In genomic region chr5:128271859-128272446, GRCh38 we compare ENCODE assay signal across 12 cellular contexts.
DNase-seq lines count a peak whose midpoint lies in the region; ATAC-seq and TF ChIP-seq lines count a peak whose summit lies in the region.
"Had no signal": no experiment of that assay in that cellular context is flagged by ENCODE, and none has a peak within 500 bp of the region (broad histone marks: within the 10 kb centered on the region; RNA-seq: fewer than 3 reads in every experiment).

No MANE protein-coding gene starts in this region.

- WGBS in ovary, 3 donors: 75 to 83% (median 82%) methylated on average over 6 of the region's 6 CpGs

- TF ChIP-seq CTCF in cardiac muscle cell (IDR thresholded peaks at IDR 0.05; ENCODE audit: low read depth, low read length) (no peak), ovary (IDR thresholded peaks at IDR 0.05) (no peak)

- no peak for TF ChIP-seq EP300 in ovary (IDR thresholded peaks at IDR 0.05)

- H3K36me3 ChIP-seq in ACC112 (ENCODE audit: insufficient read depth, low read length) (no peaks in the 10 kb centered on the region), cardiac muscle cell (peaks cover 90% of the 10 kb centered on the region), ovary (no peaks in the 10 kb centered on the region)
- H3K36me3 ChIP-seq: BE2C, Peyer's patch had no signal

- H3K4me3 ChIP-seq in ACC112 (ENCODE audit: low read depth, low read length) (no peak overlapping the region), cardiac muscle cell (no peak overlapping the region), ovary (no peak overlapping the region)
- H3K4me3 ChIP-seq: Peyer's patch had no signal

- H3K27ac ChIP-seq in ACC112 (ENCODE audit: low read depth, low read length) (peak overlapping the region; percentile 56; the same call in 1 of the 2 replicates), cardiac muscle cell (peak overlapping the region; percentile 75), ovary (no peak overlapping the region)
- H3K27ac ChIP-seq: Peyer's patch had no signal

- TF ChIP-seq POLR2A in ovary (IDR thresholded peaks at IDR 0.05): no peak

- DNase-seq in amniotic stem cell (lab: John Stamatoyannopoulos, UW): peak; percentile 52
- peak in 1 of 2 donors; percentile 83 for DNase-seq in cardiac muscle cell (ENCODE audit: low read depth in 1 of 2, low spot score in 1 of 2)
- no peak for DNase-seq in sciatic nerve (ENCODE audit: low spot score)
- DNase-seq in ovary: no peak
- DNase-seq in stimulated activated CD4-positive, alpha-beta T cell treated with anti-CD3 and anti-CD28 coated beads, Interleukin-1b, Interleukin-23, amount 100 ng/mL, for 48 hours: no peak
- DNase-seq: activated CD4-positive, alpha-beta T cell treated with anti-CD3 and anti-CD28 coated beads for 1 hour; activated naive CD4-positive, alpha-beta T cell treated with anti-CD3 and anti-CD28 coated beads, Interleukin-2, amount 10 ng/mL, durations not matched to agents 7 days and 5 days; BE2C; Peyer's patch had no signal

- H3K79me2 ChIP-seq in ACC112 (ENCODE audit: control insufficient read depth, insufficient read depth, low read length, unreplicated experiment): no peaks in the 10 kb centered on the region

- H2AFZ ChIP-seq in ACC112 (ENCODE audit: low read length, unreplicated experiment): no peak overlapping the region

- H3K4me1 ChIP-seq in ACC112 (ENCODE audit: control insufficient read depth, insufficient read depth, low read length, unreplicated experiment) (peaks cover 4% of the 10 kb centered on the region), cardiac muscle cell (ENCODE audit: low read depth) (no peaks in the 10 kb centered on the region), ovary (ENCODE audit: insufficient read depth) (no peaks in the 10 kb centered on the region)
- H3K4me1 ChIP-seq: BE2C, Peyer's patch had no signal

- intact Hi-C loops in sciatic nerve (cut with DNase I) (no loop called here), ovary (cut with DNase I) (no loop called here)

- no peaks in the 10 kb centered on the region for H3K9me3 ChIP-seq in cardiac muscle cell (ENCODE audit: low read depth)
- H3K9me3 ChIP-seq in ovary: no peaks in the 10 kb centered on the region
- H3K9me3 ChIP-seq: BE2C, Peyer's patch had no signal

- ATAC-seq in HG02759 (IDR thresholded peaks at IDR 0.05; ENCODE audit: unreplicated experiment): peak; percentile 44
- ATAC-seq in HG03520 (IDR thresholded peaks at IDR 0.05; ENCODE audit: unreplicated experiment): no peak
- ATAC-seq in sciatic nerve: no peak

- H3K27me3 ChIP-seq in ACC112 (ENCODE audit: insufficient read depth, low read length) (no peaks in the 10 kb centered on the region), cardiac muscle cell (no peaks in the 10 kb centered on the region), ovary (no peaks in the 10 kb centered on the region)
- H3K27me3 ChIP-seq: Peyer's patch had no signal

Comparison
In these comparisons a context has a peak if more than half of its experiments do, and no peak if none do; other contexts are left out.
1. H3K27ac ChIP-seq: peak in ACC112 (single experiment) and cardiac muscle cell (single experiment); none in ovary (0 of 2).